Comparison of ENCODE assay signal across 1 cellular context in genomic region chr18:38420611-38421010, GRCh38.
TF ChIP-seq lines count a peak whose summit lies in the region.

No MANE protein-coding gene starts in this region.

TF ChIP-seq in GM23338, 12 proteins besides CTCF, POLR2A, EP300 and RAD21 (continued from another document):
- TF ChIP-seq, protein P1, sequence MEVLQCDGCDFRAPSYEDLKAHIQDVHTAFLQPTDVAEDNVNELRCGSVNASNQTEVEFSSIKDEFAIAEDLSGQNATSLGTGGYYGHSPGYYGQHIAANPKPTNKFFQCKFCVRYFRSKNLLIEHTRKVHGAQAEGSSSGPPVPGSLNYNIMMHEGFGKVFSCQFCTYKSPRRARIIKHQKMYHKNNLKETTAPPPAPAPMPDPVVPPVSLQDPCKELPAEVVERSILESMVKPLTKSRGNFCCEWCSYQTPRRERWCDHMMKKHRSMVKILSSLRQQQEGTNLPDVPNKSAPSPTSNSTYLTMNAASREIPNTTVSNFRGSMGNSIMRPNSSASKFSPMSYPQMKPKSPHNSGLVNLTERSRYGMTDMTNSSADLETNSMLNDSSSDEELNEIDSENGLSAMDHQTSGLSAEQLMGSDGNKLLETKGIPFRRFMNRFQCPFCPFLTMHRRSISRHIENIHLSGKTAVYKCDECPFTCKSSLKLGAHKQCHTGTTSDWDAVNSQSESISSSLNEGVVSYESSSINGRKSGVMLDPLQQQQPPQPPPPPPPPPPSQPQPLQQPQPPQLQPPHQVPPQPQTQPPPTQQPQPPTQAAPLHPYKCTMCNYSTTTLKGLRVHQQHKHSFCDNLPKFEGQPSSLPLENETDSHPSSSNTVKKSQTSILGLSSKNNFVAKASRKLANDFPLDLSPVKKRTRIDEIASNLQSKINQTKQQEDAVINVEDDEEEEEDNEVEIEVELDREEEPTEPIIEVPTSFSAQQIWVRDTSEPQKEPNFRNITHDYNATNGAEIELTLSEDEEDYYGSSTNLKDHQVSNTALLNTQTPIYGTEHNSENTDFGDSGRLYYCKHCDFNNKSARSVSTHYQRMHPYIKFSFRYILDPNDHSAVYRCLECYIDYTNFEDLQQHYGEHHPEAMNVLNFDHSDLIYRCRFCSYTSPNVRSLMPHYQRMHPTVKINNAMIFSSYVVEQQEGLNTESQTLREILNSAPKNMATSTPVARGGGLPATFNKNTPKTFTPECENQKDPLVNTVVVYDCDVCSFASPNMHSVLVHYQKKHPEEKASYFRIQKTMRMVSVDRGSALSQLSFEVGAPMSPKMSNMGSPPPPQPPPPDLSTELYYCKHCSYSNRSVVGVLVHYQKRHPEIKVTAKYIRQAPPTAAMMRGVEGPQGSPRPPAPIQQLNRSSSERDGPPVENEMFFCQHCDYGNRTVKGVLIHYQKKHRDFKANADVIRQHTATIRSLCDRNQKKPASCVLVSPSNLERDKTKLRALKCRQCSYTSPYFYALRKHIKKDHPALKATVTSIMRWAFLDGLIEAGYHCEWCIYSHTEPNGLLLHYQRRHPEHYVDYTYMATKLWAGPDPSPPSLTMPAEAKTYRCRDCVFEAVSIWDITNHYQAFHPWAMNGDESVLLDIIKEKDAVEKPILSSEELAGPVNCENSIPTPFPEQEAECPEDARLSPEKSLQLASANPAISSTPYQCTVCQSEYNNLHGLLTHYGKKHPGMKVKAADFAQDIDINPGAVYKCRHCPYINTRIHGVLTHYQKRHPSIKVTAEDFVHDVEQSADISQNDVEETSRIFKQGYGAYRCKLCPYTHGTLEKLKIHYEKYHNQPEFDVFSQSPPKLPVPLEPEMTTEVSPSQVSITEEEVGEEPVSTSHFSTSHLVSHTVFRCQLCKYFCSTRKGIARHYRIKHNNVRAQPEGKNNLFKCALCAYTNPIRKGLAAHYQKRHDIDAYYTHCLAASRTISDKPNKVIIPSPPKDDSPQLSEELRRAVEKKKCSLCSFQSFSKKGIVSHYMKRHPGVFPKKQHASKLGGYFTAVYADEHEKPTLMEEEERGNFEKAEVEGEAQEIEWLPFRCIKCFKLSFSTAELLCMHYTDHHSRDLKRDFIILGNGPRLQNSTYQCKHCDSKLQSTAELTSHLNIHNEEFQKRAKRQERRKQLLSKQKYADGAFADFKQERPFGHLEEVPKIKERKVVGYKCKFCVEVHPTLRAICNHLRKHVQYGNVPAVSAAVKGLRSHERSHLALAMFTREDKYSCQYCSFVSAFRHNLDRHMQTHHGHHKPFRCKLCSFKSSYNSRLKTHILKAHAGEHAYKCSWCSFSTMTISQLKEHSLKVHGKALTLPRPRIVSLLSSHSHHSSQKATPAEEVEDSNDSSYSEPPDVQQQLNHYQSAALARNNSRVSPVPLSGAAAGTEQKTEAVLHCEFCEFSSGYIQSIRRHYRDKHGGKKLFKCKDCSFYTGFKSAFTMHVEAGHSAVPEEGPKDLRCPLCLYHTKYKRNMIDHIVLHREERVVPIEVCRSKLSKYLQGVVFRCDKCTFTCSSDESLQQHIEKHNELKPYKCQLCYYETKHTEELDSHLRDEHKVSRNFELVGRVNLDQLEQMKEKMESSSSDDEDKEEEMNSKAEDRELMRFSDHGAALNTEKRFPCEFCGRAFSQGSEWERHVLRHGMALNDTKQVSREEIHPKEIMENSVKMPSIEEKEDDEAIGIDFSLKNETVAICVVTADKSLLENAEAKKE (CRISPR knock-in tag; IDR thresholded peaks at IDR 0.05): no peak
- TF ChIP-seq JUNB (IDR thresholded peaks at IDR 0.05; ENCODE audit: unreplicated experiment) (no peak), ZNF114 (CRISPR knock-in tag; IDR thresholded peaks at IDR 0.05) (no peak), EZH2phosphoT487 (IDR thresholded peaks at IDR 0.05; ENCODE audit: unreplicated experiment) (no peak), ZNF331 (CRISPR knock-in tag; IDR thresholded peaks at IDR 0.05; ENCODE audit: low read depth) (no peak), STAT1 (IDR thresholded peaks at IDR 0.05; ENCODE audit: unreplicated experiment) (no peak)
